21 cellular contexts compared by ENCODE assay signal in genomic region chr1:205940710-205941109, GRCh38. TPM values are rescaled to one million over a fixed set of nuclear protein-coding genes. Genes with fewer than 3 reads are reported as not detected.
"Had no signal": no experiment of that assay in that cellular context is flagged by ENCODE, and none has a peak within 500 bp of the region (broad histone marks: within the 10 kb centered on the region; RNA-seq: fewer than 3 reads in every experiment).

No MANE protein-coding gene starts in this region.

- H3K4me3 ChIP-seq: esophagus muscularis mucosa, gastrocnemius medialis, right lobe of liver, tibial artery had no signal

- H3K4me1 Mint-ChIP-seq: stimulated activated effector memory CD8-positive, alpha-beta T cell treated with anti-CD3 and anti-CD28 coated beads, Interleukin-12 subunit alpha, Interleukin-12 subunit beta, amount 100 ng/mL, for 72 hours had no signal

- H3K9me3 ChIP-seq: esophagus muscularis mucosa, gastrocnemius medialis, right lobe of liver, tibial artery had no signal

- H3K4me3 Mint-ChIP-seq: effector memory CD8-positive, alpha-beta T cell; naive thymus-derived CD8-positive, alpha-beta T cell; stimulated activated effector memory CD8-positive, alpha-beta T cell treated with anti-CD3 and anti-CD28 coated beads, Interleukin-12 subunit alpha, Interleukin-12 subunit beta, amount 100 ng/mL, for 72 hours had no signal

- H3K27me3 ChIP-seq: right lobe of liver had no signal

- H3K36me3 Mint-ChIP-seq: naive thymus-derived CD8-positive, alpha-beta T cell; stimulated activated effector memory CD8-positive, alpha-beta T cell treated with anti-CD3 and anti-CD28 coated beads, Interleukin-12 subunit alpha, Interleukin-12 subunit beta, amount 100 ng/mL, for 72 hours had no signal

- H3K27ac Mint-ChIP-seq: effector memory CD8-positive, alpha-beta T cell; naive thymus-derived CD8-positive, alpha-beta T cell; stimulated activated effector memory CD8-positive, alpha-beta T cell treated with anti-CD3 and anti-CD28 coated beads, Interleukin-12 subunit alpha, Interleukin-12 subunit beta, amount 100 ng/mL, for 72 hours had no signal

- H3K9me3 Mint-ChIP-seq: effector memory CD8-positive, alpha-beta T cell; naive thymus-derived CD8-positive, alpha-beta T cell; stimulated activated effector memory CD8-positive, alpha-beta T cell treated with anti-CD3 and anti-CD28 coated beads, Interleukin-12 subunit alpha, Interleukin-12 subunit beta, amount 100 ng/mL, for 72 hours had no signal

- H3K4me1 ChIP-seq: esophagus muscularis mucosa, gastrocnemius medialis, right lobe of liver had no signal

- ATAC-seq: effector memory CD8-positive, alpha-beta T cell; gastrocnemius medialis; left colon; naive thymus-derived CD8-positive, alpha-beta T cell; right lobe of liver; stimulated activated effector memory CD8-positive, alpha-beta T cell treated with anti-CD3 and anti-CD28 coated beads, Interleukin-12 subunit alpha, Interleukin-12 subunit beta, amount 100 ng/mL, for 72 hours; stimulated activated naive CD8-positive, alpha-beta T cell treated with anti-CD3 and anti-CD28 coated beads, Interleukin-15, Interleukin-2, amounts not matched to agents 100 U/mL and 50 U/mL, for 24 hours had no signal

- DNase-seq: effector memory CD8-positive, alpha-beta T cell; gastrocnemius medialis; kidney; left colon; mammary epithelial cell; naive thymus-derived CD8-positive, alpha-beta T cell; right lobe of liver; stimulated activated CD4-positive, alpha-beta T cell treated with anti-CD3 and anti-CD28 coated beads, Interleukin-4, amount 100 ng/mL, for 1 hour; stimulated activated CD8-positive, alpha-beta memory T cell treated with anti-CD3 and anti-CD28 coated beads, Interleukin-4, amount 100 ng/mL, for 48 hours; stimulated activated naive CD8-positive, alpha-beta T cell treated with anti-CD3 and anti-CD28 coated beads, Interleukin-15, Interleukin-2, amounts not matched to agents 100 U/mL and 50 U/mL, for 24 hours; tibial artery had no signal

- H3K36me3 ChIP-seq: esophagus muscularis mucosa, gastrocnemius medialis, right lobe of liver, tibial artery had no signal

- H3K27ac ChIP-seq: epithelial cell of prostate, esophagus muscularis mucosa, gastrocnemius medialis, right lobe of liver, tibial artery had no signal

RNA-seq across cellular contexts. Expression of gene SLC26A9, which starts 2.5 kb away (rescaled TPM):
- total RNA-seq: fibroblast of villous mesenchyme; left colon; mammary epithelial cell; mesenteric fat pad; mononuclear cell; naive thymus-derived CD8-positive, alpha-beta T cell; osteocyte; posterior vena cava; temporal lobe had no signal
- polyA plus RNA-seq: mammary epithelial cell; naive thymus-derived CD8-positive, alpha-beta T cell; neural cell had no signal
